In the genomic region with DNA sequence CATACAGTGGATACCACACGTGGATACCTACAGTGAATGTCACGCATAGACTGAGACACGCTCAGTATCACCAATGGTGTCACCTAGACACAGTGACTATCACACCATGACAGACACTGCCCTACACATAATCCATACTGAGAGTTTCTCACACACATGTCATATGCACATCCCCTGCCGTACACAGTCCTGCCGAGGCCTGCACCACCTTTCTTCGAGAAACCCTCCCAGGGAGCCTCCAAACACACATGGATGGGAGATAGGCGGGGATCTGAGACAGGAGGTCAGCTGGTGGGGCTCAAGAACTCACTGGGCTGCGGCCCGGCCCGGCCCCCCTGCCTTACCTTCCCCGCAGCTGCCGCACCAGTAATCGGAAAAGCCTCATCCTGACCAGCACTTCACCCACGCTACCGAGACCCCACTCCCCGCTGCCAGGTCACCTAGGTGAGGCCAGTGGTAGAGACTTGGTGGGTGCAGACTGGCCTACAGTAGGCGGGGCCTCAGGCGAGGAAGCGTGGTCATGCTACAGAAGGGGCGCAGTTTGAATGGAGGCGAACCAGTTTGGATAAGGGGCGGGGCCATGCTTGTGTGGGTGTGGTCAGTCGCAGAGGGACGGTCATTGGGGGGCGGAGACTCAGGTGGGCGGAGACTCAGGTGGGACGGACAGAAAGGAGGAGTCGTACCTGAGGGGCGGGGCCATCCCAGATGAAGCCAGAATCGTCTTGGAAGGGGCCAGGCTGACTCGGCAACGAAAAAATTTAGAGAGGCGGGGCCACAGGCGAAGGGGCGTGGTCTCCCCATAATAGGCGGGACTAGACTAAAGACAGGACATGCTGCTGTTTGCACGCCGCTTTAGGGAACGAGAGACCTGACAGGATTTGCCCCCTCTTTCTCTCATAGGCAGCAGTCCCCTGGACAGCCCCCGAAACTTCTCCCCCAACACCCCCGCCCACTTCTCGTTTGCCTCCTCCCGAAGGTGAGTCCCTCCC, we compare ENCODE assay signal across 1 cellular context.
TF ChIP-seq lines count a peak whose summit lies in the region.

No MANE protein-coding gene starts in this region.

TF ChIP-seq in GM23338, 12 proteins besides CTCF, POLR2A, EP300 and RAD21 (continued from another document):
- TF ChIP-seq, protein P1, sequence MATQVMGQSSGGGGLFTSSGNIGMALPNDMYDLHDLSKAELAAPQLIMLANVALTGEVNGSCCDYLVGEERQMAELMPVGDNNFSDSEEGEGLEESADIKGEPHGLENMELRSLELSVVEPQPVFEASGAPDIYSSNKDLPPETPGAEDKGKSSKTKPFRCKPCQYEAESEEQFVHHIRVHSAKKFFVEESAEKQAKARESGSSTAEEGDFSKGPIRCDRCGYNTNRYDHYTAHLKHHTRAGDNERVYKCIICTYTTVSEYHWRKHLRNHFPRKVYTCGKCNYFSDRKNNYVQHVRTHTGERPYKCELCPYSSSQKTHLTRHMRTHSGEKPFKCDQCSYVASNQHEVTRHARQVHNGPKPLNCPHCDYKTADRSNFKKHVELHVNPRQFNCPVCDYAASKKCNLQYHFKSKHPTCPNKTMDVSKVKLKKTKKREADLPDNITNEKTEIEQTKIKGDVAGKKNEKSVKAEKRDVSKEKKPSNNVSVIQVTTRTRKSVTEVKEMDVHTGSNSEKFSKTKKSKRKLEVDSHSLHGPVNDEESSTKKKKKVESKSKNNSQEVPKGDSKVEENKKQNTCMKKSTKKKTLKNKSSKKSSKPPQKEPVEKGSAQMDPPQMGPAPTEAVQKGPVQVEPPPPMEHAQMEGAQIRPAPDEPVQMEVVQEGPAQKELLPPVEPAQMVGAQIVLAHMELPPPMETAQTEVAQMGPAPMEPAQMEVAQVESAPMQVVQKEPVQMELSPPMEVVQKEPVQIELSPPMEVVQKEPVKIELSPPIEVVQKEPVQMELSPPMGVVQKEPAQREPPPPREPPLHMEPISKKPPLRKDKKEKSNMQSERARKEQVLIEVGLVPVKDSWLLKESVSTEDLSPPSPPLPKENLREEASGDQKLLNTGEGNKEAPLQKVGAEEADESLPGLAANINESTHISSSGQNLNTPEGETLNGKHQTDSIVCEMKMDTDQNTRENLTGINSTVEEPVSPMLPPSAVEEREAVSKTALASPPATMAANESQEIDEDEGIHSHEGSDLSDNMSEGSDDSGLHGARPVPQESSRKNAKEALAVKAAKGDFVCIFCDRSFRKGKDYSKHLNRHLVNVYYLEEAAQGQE (IDR thresholded peaks at IDR 0.05; ENCODE audit: unreplicated experiment), result no peak
- no peak for TF ChIP-seq CREB1 (CRISPR knock-in tag; IDR thresholded peaks at IDR 0.05; ENCODE audit: low read depth)
- no peak for TF ChIP-seq POLR2AphosphoS5 (IDR thresholded peaks at IDR 0.05; ENCODE audit: low read depth)
- TF ChIP-seq ZNF114 (CRISPR knock-in tag; IDR thresholded peaks at IDR 0.05), result no peak
- no peak for TF ChIP-seq EZH2 (IDR thresholded peaks at IDR 0.05; ENCODE audit: low read depth, unreplicated experiment)
- no peak for TF ChIP-seq STAT1 (IDR thresholded peaks at IDR 0.05; ENCODE audit: unreplicated experiment)
- no peak for TF ChIP-seq NANOG (IDR thresholded peaks at IDR 0.05; ENCODE audit: borderline replicate concordance)
- no peak for TF ChIP-seq ZNF331 (CRISPR knock-in tag; IDR thresholded peaks at IDR 0.05; ENCODE audit: low read depth)
- TF ChIP-seq, protein P2, sequence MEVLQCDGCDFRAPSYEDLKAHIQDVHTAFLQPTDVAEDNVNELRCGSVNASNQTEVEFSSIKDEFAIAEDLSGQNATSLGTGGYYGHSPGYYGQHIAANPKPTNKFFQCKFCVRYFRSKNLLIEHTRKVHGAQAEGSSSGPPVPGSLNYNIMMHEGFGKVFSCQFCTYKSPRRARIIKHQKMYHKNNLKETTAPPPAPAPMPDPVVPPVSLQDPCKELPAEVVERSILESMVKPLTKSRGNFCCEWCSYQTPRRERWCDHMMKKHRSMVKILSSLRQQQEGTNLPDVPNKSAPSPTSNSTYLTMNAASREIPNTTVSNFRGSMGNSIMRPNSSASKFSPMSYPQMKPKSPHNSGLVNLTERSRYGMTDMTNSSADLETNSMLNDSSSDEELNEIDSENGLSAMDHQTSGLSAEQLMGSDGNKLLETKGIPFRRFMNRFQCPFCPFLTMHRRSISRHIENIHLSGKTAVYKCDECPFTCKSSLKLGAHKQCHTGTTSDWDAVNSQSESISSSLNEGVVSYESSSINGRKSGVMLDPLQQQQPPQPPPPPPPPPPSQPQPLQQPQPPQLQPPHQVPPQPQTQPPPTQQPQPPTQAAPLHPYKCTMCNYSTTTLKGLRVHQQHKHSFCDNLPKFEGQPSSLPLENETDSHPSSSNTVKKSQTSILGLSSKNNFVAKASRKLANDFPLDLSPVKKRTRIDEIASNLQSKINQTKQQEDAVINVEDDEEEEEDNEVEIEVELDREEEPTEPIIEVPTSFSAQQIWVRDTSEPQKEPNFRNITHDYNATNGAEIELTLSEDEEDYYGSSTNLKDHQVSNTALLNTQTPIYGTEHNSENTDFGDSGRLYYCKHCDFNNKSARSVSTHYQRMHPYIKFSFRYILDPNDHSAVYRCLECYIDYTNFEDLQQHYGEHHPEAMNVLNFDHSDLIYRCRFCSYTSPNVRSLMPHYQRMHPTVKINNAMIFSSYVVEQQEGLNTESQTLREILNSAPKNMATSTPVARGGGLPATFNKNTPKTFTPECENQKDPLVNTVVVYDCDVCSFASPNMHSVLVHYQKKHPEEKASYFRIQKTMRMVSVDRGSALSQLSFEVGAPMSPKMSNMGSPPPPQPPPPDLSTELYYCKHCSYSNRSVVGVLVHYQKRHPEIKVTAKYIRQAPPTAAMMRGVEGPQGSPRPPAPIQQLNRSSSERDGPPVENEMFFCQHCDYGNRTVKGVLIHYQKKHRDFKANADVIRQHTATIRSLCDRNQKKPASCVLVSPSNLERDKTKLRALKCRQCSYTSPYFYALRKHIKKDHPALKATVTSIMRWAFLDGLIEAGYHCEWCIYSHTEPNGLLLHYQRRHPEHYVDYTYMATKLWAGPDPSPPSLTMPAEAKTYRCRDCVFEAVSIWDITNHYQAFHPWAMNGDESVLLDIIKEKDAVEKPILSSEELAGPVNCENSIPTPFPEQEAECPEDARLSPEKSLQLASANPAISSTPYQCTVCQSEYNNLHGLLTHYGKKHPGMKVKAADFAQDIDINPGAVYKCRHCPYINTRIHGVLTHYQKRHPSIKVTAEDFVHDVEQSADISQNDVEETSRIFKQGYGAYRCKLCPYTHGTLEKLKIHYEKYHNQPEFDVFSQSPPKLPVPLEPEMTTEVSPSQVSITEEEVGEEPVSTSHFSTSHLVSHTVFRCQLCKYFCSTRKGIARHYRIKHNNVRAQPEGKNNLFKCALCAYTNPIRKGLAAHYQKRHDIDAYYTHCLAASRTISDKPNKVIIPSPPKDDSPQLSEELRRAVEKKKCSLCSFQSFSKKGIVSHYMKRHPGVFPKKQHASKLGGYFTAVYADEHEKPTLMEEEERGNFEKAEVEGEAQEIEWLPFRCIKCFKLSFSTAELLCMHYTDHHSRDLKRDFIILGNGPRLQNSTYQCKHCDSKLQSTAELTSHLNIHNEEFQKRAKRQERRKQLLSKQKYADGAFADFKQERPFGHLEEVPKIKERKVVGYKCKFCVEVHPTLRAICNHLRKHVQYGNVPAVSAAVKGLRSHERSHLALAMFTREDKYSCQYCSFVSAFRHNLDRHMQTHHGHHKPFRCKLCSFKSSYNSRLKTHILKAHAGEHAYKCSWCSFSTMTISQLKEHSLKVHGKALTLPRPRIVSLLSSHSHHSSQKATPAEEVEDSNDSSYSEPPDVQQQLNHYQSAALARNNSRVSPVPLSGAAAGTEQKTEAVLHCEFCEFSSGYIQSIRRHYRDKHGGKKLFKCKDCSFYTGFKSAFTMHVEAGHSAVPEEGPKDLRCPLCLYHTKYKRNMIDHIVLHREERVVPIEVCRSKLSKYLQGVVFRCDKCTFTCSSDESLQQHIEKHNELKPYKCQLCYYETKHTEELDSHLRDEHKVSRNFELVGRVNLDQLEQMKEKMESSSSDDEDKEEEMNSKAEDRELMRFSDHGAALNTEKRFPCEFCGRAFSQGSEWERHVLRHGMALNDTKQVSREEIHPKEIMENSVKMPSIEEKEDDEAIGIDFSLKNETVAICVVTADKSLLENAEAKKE (CRISPR knock-in tag; IDR thresholded peaks at IDR 0.05), result no peak
